11 cellular contexts compared by ENCODE assay signal in genomic region chr17:20579424-20579823, GRCh38. TPM values are rescaled to one million over a fixed set of nuclear protein-coding genes. Genes with fewer than 3 reads are reported as not detected.
"Had no signal": no experiment of that assay in that cellular context is flagged by ENCODE, and none has a peak within 500 bp of the region (broad histone marks: within the 10 kb centered on the region; RNA-seq: fewer than 3 reads in every experiment).

TSS of gene CDRT15L2 (plus strand) at chr17:20579724. CDS start at chr17:20579744, 20 bp downstream.

RNA-seq across cellular contexts. Expression of gene CDRT15L2, which starts in this region (rescaled TPM):
- total RNA-seq: OCI-LY7, PC-3, PC-9, Peyer's patch, Right ventricle myocardium inferior, Right ventricle myocardium superior, RPMI7951, SJCRH30, SJSA1, SK-MEL-5 had no signal
- polyA plus RNA-seq: SK-N-SH had no signal
